9 cellular contexts compared by ENCODE assay signal in the genomic region with DNA sequence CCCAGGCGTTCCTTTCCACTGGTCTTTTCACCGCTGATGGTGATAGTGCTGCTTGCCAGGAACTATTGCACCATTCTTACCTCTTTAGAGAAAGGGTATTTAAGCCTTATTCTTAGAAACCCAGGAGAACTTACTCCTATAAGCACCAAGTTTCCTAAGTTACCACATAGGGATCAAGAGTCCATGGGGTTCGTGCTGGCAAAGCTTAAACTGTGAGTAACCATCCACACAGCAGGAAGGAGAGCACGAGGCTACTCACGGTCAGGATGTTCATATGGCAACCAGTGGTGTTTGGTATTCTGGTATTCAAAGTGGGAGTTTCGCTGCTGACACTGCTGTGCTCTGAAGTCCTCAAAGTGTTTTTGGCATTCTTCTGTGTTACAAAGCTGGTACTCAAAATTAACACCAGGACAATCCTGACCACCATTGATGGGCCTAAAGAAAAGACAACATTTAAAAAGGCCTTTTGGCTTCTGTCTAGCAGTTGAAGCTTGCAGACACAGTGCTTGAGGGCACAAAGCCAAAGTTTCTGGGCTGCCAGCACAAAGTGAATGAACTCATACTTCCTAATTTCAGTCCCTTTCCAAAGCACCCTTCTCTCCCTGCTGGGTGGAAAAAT.
DNase-seq lines count a peak whose midpoint lies in the region; ATAC-seq and TF ChIP-seq lines count a peak whose summit lies in the region.
"Had no signal": no experiment of that assay in that cellular context is flagged by ENCODE, and none has a peak within 500 bp of the region (broad histone marks: within the 10 kb centered on the region; RNA-seq: fewer than 3 reads in every experiment).

No MANE protein-coding gene starts in this region.

- H3K36me3 ChIP-seq in gastroesophageal sphincter (no peaks in the 10 kb centered on the region), ovary (no peaks in the 10 kb centered on the region)

- H3K9me3 ChIP-seq in gastroesophageal sphincter (no peaks in the 10 kb centered on the region), ovary (no peaks in the 10 kb centered on the region)

- peak overlapping the region; percentile 47 to 72 (median 66) for H3K27ac ChIP-seq in gastroesophageal sphincter
- H3K27ac ChIP-seq in ovary: no peak overlapping the region

- no peaks in the 10 kb centered on the region for H3K36me3 Mint-ChIP-seq in activated naive CD4-positive, alpha-beta T cell treated with anti-CD3 and anti-CD28 coated beads, Interleukin-2, amount 50 U/mL, for 72 hours
- H3K36me3 Mint-ChIP-seq: naive B cell had no signal

- H3K4me3 ChIP-seq in gastroesophageal sphincter (no peak overlapping the region), ovary (no peak overlapping the region)

- H3K9me3 Mint-ChIP-seq in activated naive CD4-positive, alpha-beta T cell treated with anti-CD3 and anti-CD28 coated beads, Interleukin-2, amount 50 U/mL, for 72 hours: no peaks in the 10 kb centered on the region
- H3K9me3 Mint-ChIP-seq: naive B cell had no signal

- TF ChIP-seq POLR2A in gastroesophageal sphincter (IDR thresholded peaks at IDR 0.05) (no peak), ovary (IDR thresholded peaks at IDR 0.05) (no peak)

- H3K27ac Mint-ChIP-seq in activated naive CD4-positive, alpha-beta T cell treated with anti-CD3 and anti-CD28 coated beads, Interleukin-2, amount 50 U/mL, for 72 hours: no peak overlapping the region
- H3K27ac Mint-ChIP-seq: naive B cell had no signal

- DNase-seq in Daoy (ENCODE audit: low read depth): peak; percentile 78
- peak; percentile 65 to 80 (median 74) for DNase-seq in ovary
- no peak for DNase-seq in activated naive CD4-positive, alpha-beta T cell treated with anti-CD3 and anti-CD28 coated beads, Interleukin-2, amount 50 U/mL, for 72 hours (ENCODE audit: low spot score in 2 of 2)
- DNase-seq in stimulated activated CD4-positive, alpha-beta T cell treated with anti-CD3 and anti-CD28 coated beads, Interleukin-2, amount 100 ng/mL, for 48 hours: no peak
- DNase-seq in stimulated activated CD4-positive, alpha-beta T cell treated with anti-CD3 and anti-CD28 coated beads, Interleukin-2, amount 100 ng/mL, for 24 hours: no peak
- DNase-seq: naive B cell had no signal

- no peaks in the 10 kb centered on the region for H3K27me3 ChIP-seq in gastroesophageal sphincter
- H3K27me3 ChIP-seq in ovary: no peaks in the 10 kb centered on the region

- TF ChIP-seq EP300 in gastroesophageal sphincter (IDR thresholded peaks at IDR 0.05) (no peak), ovary (IDR thresholded peaks at IDR 0.05) (no peak)

- WGBS in gastroesophageal sphincter (ENCODE audit: low coverage in 1 of 2), 2 donors: 9 to 33% methylated on average over 3 to 6 of the region's 6 CpGs
- 23 to 35% (median 26%) methylated on average over 6 of the region's 6 CpGs for WGBS in ovary, 3 donors

- intact Hi-C loops in ovary (cut with DNase I): no loop called here

- TF ChIP-seq CTCF in gastroesophageal sphincter (IDR thresholded peaks at IDR 0.05) (no peak), ovary (IDR thresholded peaks at IDR 0.05) (no peak)

- ATAC-seq in SK-N-SH treated with all-trans-retinoic acid at 6 μM for 48 hours (peak; percentile 95), gastroesophageal sphincter (peak; percentile 92), GM21825 (IDR thresholded peaks at IDR 0.05; ENCODE audit: unreplicated experiment) (no peak)
- ATAC-seq in activated naive CD4-positive, alpha-beta T cell treated with anti-CD3 and anti-CD28 coated beads, Interleukin-2, amount 50 U/mL, for 72 hours: no peak

- H3K4me1 ChIP-seq in gastroesophageal sphincter (peaks cover 17 to 41% (median 17%) of the 10 kb centered on the region in 3 donors), ovary (ENCODE audit: insufficient read depth) (peaks cover 4% of the 10 kb centered on the region)

TF ChIP-seq in SK-N-SH treated with all-trans-retinoic acid at 6 μM for 48 hours, 23 proteins besides CTCF, POLR2A, EP300 and RAD21:
- TF ChIP-seq, protein P1, sequence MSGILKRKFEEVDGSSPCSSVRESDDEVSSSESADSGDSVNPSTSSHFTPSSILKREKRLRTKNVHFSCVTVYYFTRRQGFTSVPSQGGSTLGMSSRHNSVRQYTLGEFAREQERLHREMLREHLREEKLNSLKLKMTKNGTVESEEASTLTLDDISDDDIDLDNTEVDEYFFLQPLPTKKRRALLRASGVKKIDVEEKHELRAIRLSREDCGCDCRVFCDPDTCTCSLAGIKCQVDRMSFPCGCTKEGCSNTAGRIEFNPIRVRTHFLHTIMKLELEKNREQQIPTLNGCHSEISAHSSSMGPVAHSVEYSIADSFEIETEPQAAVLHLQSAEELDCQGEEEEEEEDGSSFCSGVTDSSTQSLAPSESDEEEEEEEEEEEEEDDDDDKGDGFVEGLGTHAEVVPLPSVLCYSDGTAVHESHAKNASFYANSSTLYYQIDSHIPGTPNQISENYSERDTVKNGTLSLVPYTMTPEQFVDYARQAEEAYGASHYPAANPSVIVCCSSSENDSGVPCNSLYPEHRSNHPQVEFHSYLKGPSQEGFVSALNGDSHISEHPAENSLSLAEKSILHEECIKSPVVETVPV (CRISPR knock-in tag; IDR thresholded peaks at IDR 0.05): no peak
- peak; percentile 59 for TF ChIP-seq ISL1 (CRISPR knock-in tag; IDR thresholded peaks at IDR 0.05)
- no peak for TF ChIP-seq ARNTL (CRISPR knock-in tag; IDR thresholded peaks at IDR 0.05; ENCODE audit: borderline replicate concordance, low read depth)
- TF ChIP-seq TCF4 (CRISPR knock-in tag; IDR thresholded peaks at IDR 0.05; ENCODE audit: borderline replicate concordance): no peak
- TF ChIP-seq RARB (CRISPR knock-in tag; IDR thresholded peaks at IDR 0.05): no peak
- TF ChIP-seq ZFP3 (CRISPR knock-in tag; IDR thresholded peaks at IDR 0.05): peak; percentile 50; the same call in 1 of the 2 replicates
TF ChIP-seq in SK-N-SH treated with all-trans-retinoic acid at 6 μM for 48 hours: peak in this region for 2.

Comparison
In these comparisons a context has a peak if more than half of its experiments do, and no peak if none do; other contexts are left out.
1. DNase-seq: peak in Daoy (single experiment) and ovary (5 of 5); none in activated naive CD4-positive, alpha-beta T cell treated with anti-CD3 and anti-CD28 coated beads, Interleukin-2, amount 50 U/mL, for 72 hours (0 of 2), stimulated activated CD4-positive, alpha-beta T cell treated with anti-CD3 and anti-CD28 coated beads, Interleukin-2, amount 100 ng/mL, for 48 hours (0 of 2) and stimulated activated CD4-positive, alpha-beta T cell treated with anti-CD3 and anti-CD28 coated beads, Interleukin-2, amount 100 ng/mL, for 24 hours (0 of 2).
2. ATAC-seq: peak in SK-N-SH treated with all-trans-retinoic acid at 6 μM for 48 hours (single experiment) and gastroesophageal sphincter (single experiment); none in activated naive CD4-positive, alpha-beta T cell treated with anti-CD3 and anti-CD28 coated beads, Interleukin-2, amount 50 U/mL, for 72 hours (0 of 2) and GM21825 (single experiment).
3. H3K27ac ChIP-seq: peak in gastroesophageal sphincter (4 of 4); none in ovary (0 of 2).